In the genomic region with DNA sequence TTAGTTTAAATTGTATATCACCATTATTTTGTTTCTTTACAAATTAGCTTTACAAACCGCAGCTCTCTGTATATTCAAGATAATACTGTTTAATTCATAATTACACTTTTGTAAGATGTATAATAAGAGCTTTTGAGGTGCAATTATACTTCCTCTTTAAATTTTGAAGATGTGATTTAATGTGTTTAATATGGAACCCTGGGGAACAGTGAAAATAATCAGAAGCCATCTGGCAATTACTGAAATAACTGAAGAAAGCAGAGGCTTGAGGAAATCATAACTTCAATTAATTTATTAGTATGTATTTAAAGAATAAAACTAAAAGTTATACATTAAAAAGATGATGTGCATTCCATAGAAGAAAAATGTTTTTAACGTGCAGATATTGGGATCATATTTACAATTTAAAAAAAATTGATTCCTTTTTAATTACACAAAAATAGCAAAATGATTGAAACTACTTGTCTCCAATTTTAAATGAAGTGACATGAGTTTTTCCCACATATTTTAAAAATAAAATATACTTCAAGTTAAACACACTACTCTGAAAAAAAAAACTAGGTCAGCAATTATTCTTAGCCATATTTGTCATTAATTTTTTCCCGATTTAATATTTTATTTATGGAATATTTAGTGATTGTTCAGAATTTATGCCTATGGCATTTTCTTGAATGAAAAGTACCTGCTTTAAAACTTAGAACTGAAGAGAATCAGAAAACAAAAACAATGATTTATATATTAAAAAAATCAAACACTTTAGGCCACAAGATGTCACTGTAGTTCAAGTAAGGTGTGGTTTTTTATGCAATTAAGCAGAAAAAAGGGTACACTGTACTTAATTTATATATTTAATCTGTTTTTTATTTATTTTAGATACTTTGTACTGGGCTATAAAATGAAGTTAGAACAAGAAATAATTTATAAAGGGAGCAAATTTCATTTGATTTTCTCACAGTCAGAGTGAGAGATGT, we compare ENCODE assay signal across 9 cellular contexts.
A peak's percentile ranks its signal among the peaks of the same experiment; 100 is the strongest.
DNase-seq lines count a peak whose midpoint lies in the region; ATAC-seq and TF ChIP-seq lines count a peak whose summit lies in the region.
"Had no signal": no experiment of that assay in that cellular context is flagged by ENCODE, and none has a peak within 500 bp of the region (broad histone marks: within the 10 kb centered on the region; RNA-seq: fewer than 3 reads in every experiment).

No MANE protein-coding gene starts in this region.

- H3K4me3 ChIP-seq in IMR-90 (ENCODE audit: insufficient read depth, low read depth, low read length) (no peak overlapping the region), hepatocyte (no peak overlapping the region)

- no peak overlapping the region for H4K8ac ChIP-seq in IMR-90 (ENCODE audit: low read depth in 2 of 2, low read length in 2 of 2)

- no peak overlapping the region for H3K18ac ChIP-seq in IMR-90 (ENCODE audit: low read depth, low read length)

- H3K4me2 ChIP-seq in IMR-90 (ENCODE audit: low read depth, low read length): no peak overlapping the region
- H3K4me2 ChIP-seq in hepatocyte: no peak overlapping the region

- DNase-seq in COLO829 (ENCODE audit: low spot score) (peak; percentile 6), IMR-90 (no peak), SK-MEL-5 (ENCODE audit: low read depth, low spot score) (peak; percentile 19), hepatocyte (ENCODE audit: low spot score) (peak; percentile 17), midbrain (lab: John Stamatoyannopoulos, UW) (no peak)
- DNase-seq: activated T-cell treated with anti-CD3 and anti-CD28 coated beads for 4 hours had no signal

- H3K4ac ChIP-seq in IMR-90 (ENCODE audit: low read depth, low read length): no peak overlapping the region

- no peaks in the 10 kb centered on the region for H3K79me2 ChIP-seq in hepatocyte

- H3K79me1 ChIP-seq in IMR-90 (ENCODE audit: low read depth in 1 of 2, low read length in 2 of 2): no peaks in the 10 kb centered on the region

- no peak for TF ChIP-seq CTCF in IMR-90 (conservative IDR thresholded peaks at IDR 0.05; ENCODE audit: low read depth, low read length)
- peak; percentile 67 for TF ChIP-seq CTCF in hepatocyte (IDR thresholded peaks at IDR 0.05; ENCODE audit: poor library complexity)

- in situ Hi-C loops in IMR-90 (cut with MboI; ENCODE audit: low sequenced_read_pairs): no loop called here
- in situ Hi-C loops in SK-MEL-5 (cut with HindIII; ENCODE audit: low pct_unique_long_range_greater_than_20kb, low sequenced_read_pairs): no loop called here

- no peak overlapping the region for H2BK5ac ChIP-seq in IMR-90 (ENCODE audit: low read depth, low read length, poor library complexity, severe bottlenecking)

- H3K23ac ChIP-seq in IMR-90 (ENCODE audit: low read depth, low read length): no peak overlapping the region

- H2AK9ac ChIP-seq in IMR-90 (replicated peaks; ENCODE audit: low read depth, low read length, poor library complexity): no peak overlapping the region

- H4K91ac ChIP-seq in IMR-90 (ENCODE audit: insufficient read depth, low read depth, low read length): no peak overlapping the region

- H2AFZ ChIP-seq in IMR-90 (replicated peaks; ENCODE audit: low read length, poor library complexity): no peak overlapping the region
- H2AFZ ChIP-seq in hepatocyte: no peak overlapping the region

- POLR2A ChIA-PET in IMR-90 (lab: Charles Lee; ENCODE audit: unreplicated experiment): no interaction called here

- intact Hi-C loops in IMR-90 (cut with micrococcal nuclease): no loop called here

- no TSS peak for BruUV-seq in IMR-90 (replicated peaks; lab: Mats Ljungman, UMichigan)

- no peak overlapping the region for H2BK120ac ChIP-seq in IMR-90 (ENCODE audit: low read depth, low read length)

- no peak overlapping the region for H3K9ac ChIP-seq in IMR-90 (ENCODE audit: low read depth, low read length)

- no peaks in the 10 kb centered on the region for H3K9me1 ChIP-seq in IMR-90 (ENCODE audit: insufficient read depth, low read length)

- H3K9me2 ChIP-seq in hepatocyte (replicated peaks; ENCODE audit: insufficient read depth): no peaks in the 10 kb centered on the region

- H3K27me3 ChIP-seq in IMR-90 (ENCODE audit: control insufficient read depth, insufficient read depth, low read length): no peaks in the 10 kb centered on the region
- no peaks in the 10 kb centered on the region for H3K27me3 ChIP-seq in hepatocyte

- H4K5ac ChIP-seq in IMR-90 (ENCODE audit: low read depth, low read length): no peak overlapping the region

- no CpG with 5 or more reads among the region's 3 CpGs for WGBS in IMR-90 (ENCODE audit: extremely low coverage in 2 of 2, insufficient read length in 1 of 2), 2 experiments
- WGBS in hepatocyte (ENCODE audit: low lambda C conversion rate, missing lambda C conversion rate): 66% methylated on average over 3 of the region's 3 CpGs

- H3K4me1 ChIP-seq in IMR-90 (ENCODE audit: control insufficient read depth, insufficient read depth, low read length) (no peaks in the 10 kb centered on the region), hepatocyte (ENCODE audit: insufficient read depth) (no peaks in the 10 kb centered on the region)

- dilution Hi-C loops in IMR-90 (cut with HindIII; ENCODE audit: low sequenced_read_pairs, unreplicated experiment): no loop called here

- TF ChIP-seq RAD21 in IMR-90 (IDR thresholded peaks at IDR 0.05; ENCODE audit: low read length): no peak

- H2AK5ac ChIP-seq in IMR-90 (ENCODE audit: low read depth, low read length): no peak overlapping the region

- H4K20me1 ChIP-seq in IMR-90 (ENCODE audit: insufficient read depth, low read length) (no peaks in the 10 kb centered on the region), hepatocyte (ENCODE audit: insufficient read depth, poor library complexity, severe bottlenecking) (no peaks in the 10 kb centered on the region)

- no peak for ATAC-seq in IMR-90 (ENCODE audit: low read depth)
- no peak for ATAC-seq in GM18867 (IDR thresholded peaks at IDR 0.05; ENCODE audit: unreplicated experiment)
- no peak for ATAC-seq in GM21528 (IDR thresholded peaks at IDR 0.05; ENCODE audit: low FRiP score, unreplicated experiment)
- no peak for ATAC-seq in HG03457 (IDR thresholded peaks at IDR 0.05; ENCODE audit: unreplicated experiment)

- no peak overlapping the region for H3K14ac ChIP-seq in IMR-90 (replicated peaks; ENCODE audit: low read depth, low read length)

- CTCF ChIA-PET in IMR-90 (lab: Yijun Ruan, JAX): no interaction called here

- no peak for TF ChIP-seq POLR2A in IMR-90 (IDR thresholded peaks at IDR 0.05; ENCODE audit: low read depth, low read length)

- H3K27ac ChIP-seq in IMR-90 (ENCODE audit: insufficient read depth, low read length) (no peak overlapping the region), hepatocyte (no peak overlapping the region)

- H2BK15ac ChIP-seq in IMR-90 (ENCODE audit: low read depth, low read length): no peak overlapping the region

- H3K56ac ChIP-seq in IMR-90 (ENCODE audit: extremely low read depth, insufficient read depth, low read length): no peak overlapping the region

- H3K36me3 ChIP-seq in IMR-90 (ENCODE audit: control insufficient read depth, insufficient read depth, low read length) (no peaks in the 10 kb centered on the region), hepatocyte (replicated peaks; ENCODE audit: insufficient read depth, low read depth) (no peaks in the 10 kb centered on the region)

- H2BK20ac ChIP-seq in IMR-90 (ENCODE audit: low read depth, low read length): no peak overlapping the region

- H3K9me3 ChIP-seq in IMR-90 (ENCODE audit: control insufficient read depth, insufficient read depth, low read length) (no peaks in the 10 kb centered on the region; the same call in 1 of the 2 replicates), hepatocyte (ENCODE audit: low read depth) (no peaks in the 10 kb centered on the region)

TF ChIP-seq in IMR-90, 13 proteins besides CTCF, POLR2A, EP300 and RAD21:
- TF ChIP-seq FOS (IDR thresholded peaks at IDR 0.05; ENCODE audit: low read depth, low read length): no peak
- TF ChIP-seq MAFK (IDR thresholded peaks at IDR 0.05; ENCODE audit: low read depth, low read length): peak; percentile 58
- no peak for TF ChIP-seq MXI1 (IDR thresholded peaks at IDR 0.05; ENCODE audit: borderline replicate concordance, low read depth, low read length)

Comparison
In these comparisons a context has a peak if more than half of its experiments do, and no peak if none do; other contexts are left out.
1. DNase-seq: peak in COLO829 (single experiment), SK-MEL-5 (single experiment) and hepatocyte (single experiment); none in IMR-90 (single experiment) and midbrain (single experiment).